In the genomic region with DNA sequence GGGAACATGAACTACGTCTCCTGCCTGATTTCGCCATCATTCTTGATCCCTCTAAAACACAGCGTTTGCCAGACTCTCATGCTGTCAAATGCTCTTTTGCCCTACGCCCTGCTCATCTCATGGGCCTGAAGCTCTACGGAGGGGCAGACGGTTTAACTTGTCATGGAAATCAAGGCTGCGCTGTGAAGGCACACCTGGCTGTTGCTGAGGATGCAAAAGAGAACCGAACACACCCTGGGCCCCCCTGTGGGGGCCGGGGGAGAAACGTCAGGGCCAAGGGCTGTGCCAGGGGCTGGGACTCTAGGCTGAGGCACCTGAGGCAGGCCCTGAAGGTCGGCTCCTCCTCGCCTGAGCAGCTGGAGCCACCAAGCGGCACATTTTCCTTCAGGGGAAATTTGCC, we compare ENCODE assay signal across 17 cellular contexts.
"Had no signal": no experiment of that assay in that cellular context is flagged by ENCODE, and none has a peak within 500 bp of the region (broad histone marks: within the 10 kb centered on the region; RNA-seq: fewer than 3 reads in every experiment).

No MANE protein-coding gene starts in this region.

- H3K27ac ChIP-seq: psoas muscle, right atrium auricular region, tibial nerve, uterus had no signal

- H3K27me3 ChIP-seq: right atrium auricular region, tibial nerve, uterus had no signal

- H3K4me3 Mint-ChIP-seq: activated CD4-positive, alpha-beta T cell treated with anti-CD3 and anti-CD28 coated beads for 36 hours; activated naive CD8-positive, alpha-beta T cell treated with anti-CD3 and anti-CD28 coated beads, Interleukin-2, amount 50 U/mL, for 24 hours; activated T-cell treated with anti-CD3 and anti-CD28 coated beads, Interleukin-2, amount 50 U/mL, for 4 hours; mesothelial cell of epicardium; naive thymus-derived CD8-positive, alpha-beta T cell; stimulated activated effector memory CD8-positive, alpha-beta T cell treated with anti-CD3 and anti-CD28 coated beads, Interleukin-12 subunit alpha, Interleukin-12 subunit beta, amount 100 ng/mL, for 72 hours; stimulated activated naive CD8-positive, alpha-beta T cell treated with anti-CD3 and anti-CD28 coated beads, Interleukin-15, amount 100 ng/mL, for 72 hours had no signal

- H3K36me3 ChIP-seq: right atrium auricular region, tibial nerve, uterus had no signal

- DNase-seq: activated CD4-positive, alpha-beta T cell treated with anti-CD3 and anti-CD28 coated beads for 36 hours; activated CD4-positive, alpha-beta T cell treated with anti-CD3 and anti-CD28 coated beads, Interleukin-2, amount 50 U/mL, for 48 hours; activated CD8-positive, alpha-beta memory T cell treated with anti-CD3 and anti-CD28 coated beads, Interleukin-2, amount 50 U/mL, for 48 hours; activated naive CD4-positive, alpha-beta T cell treated with anti-CD3 and anti-CD28 coated beads, Interleukin-2, amount 50 U/mL, for 16 hours; activated naive CD8-positive, alpha-beta T cell treated with anti-CD3 and anti-CD28 coated beads, Interleukin-2, amount 50 U/mL, for 24 hours; activated T-cell treated with anti-CD3 and anti-CD28 coated beads, Interleukin-2, amount 50 U/mL, for 4 hours; naive thymus-derived CD8-positive, alpha-beta T cell; psoas muscle; stimulated activated CD4-positive, alpha-beta T cell treated with anti-CD3 and anti-CD28 coated beads, Interleukin-2, amount 100 ng/mL, for 24 hours; stimulated activated naive CD8-positive, alpha-beta T cell treated with anti-CD3 and anti-CD28 coated beads, Interleukin-15, amount 100 ng/mL, for 72 hours; T-helper 9 cell; uterus had no signal

- H3K9me3 ChIP-seq: psoas muscle, uterus had no signal

- H3K9me3 Mint-ChIP-seq: activated naive CD8-positive, alpha-beta T cell treated with anti-CD3 and anti-CD28 coated beads, Interleukin-2, amount 50 U/mL, for 24 hours had no signal

- H3K36me3 Mint-ChIP-seq: mesothelial cell of epicardium; naive thymus-derived CD8-positive, alpha-beta T cell; stimulated activated effector memory CD8-positive, alpha-beta T cell treated with anti-CD3 and anti-CD28 coated beads, Interleukin-12 subunit alpha, Interleukin-12 subunit beta, amount 100 ng/mL, for 72 hours had no signal

- H3K27ac Mint-ChIP-seq: activated CD4-positive, alpha-beta T cell treated with anti-CD3 and anti-CD28 coated beads for 36 hours; activated naive CD8-positive, alpha-beta T cell treated with anti-CD3 and anti-CD28 coated beads, Interleukin-2, amount 50 U/mL, for 24 hours; mesothelial cell of epicardium; naive thymus-derived CD8-positive, alpha-beta T cell; stimulated activated effector memory CD8-positive, alpha-beta T cell treated with anti-CD3 and anti-CD28 coated beads, Interleukin-12 subunit alpha, Interleukin-12 subunit beta, amount 100 ng/mL, for 72 hours had no signal

- H3K4me1 ChIP-seq: psoas muscle, right atrium auricular region, uterus had no signal

- H3K4me1 Mint-ChIP-seq: activated CD4-positive, alpha-beta T cell treated with anti-CD3 and anti-CD28 coated beads for 36 hours; activated naive CD8-positive, alpha-beta T cell treated with anti-CD3 and anti-CD28 coated beads, Interleukin-2, amount 50 U/mL, for 24 hours; stimulated activated effector memory CD8-positive, alpha-beta T cell treated with anti-CD3 and anti-CD28 coated beads, Interleukin-12 subunit alpha, Interleukin-12 subunit beta, amount 100 ng/mL, for 72 hours; stimulated activated naive CD8-positive, alpha-beta T cell treated with anti-CD3 and anti-CD28 coated beads, Interleukin-15, amount 100 ng/mL, for 72 hours had no signal

- ATAC-seq: activated CD4-positive, alpha-beta T cell treated with anti-CD3 and anti-CD28 coated beads for 36 hours; activated naive CD8-positive, alpha-beta T cell treated with anti-CD3 and anti-CD28 coated beads, Interleukin-2, amount 50 U/mL, for 24 hours; activated T-cell treated with anti-CD3 and anti-CD28 coated beads, Interleukin-2, amount 50 U/mL, for 4 hours; left lobe of liver; naive thymus-derived CD8-positive, alpha-beta T cell; psoas muscle; stimulated activated effector memory CD8-positive, alpha-beta T cell treated with anti-CD3 and anti-CD28 coated beads, Interleukin-12 subunit alpha, Interleukin-12 subunit beta, amount 100 ng/mL, for 72 hours; stimulated activated naive CD8-positive, alpha-beta T cell treated with anti-CD3 and anti-CD28 coated beads, Interleukin-15, amount 100 ng/mL, for 72 hours had no signal

- H3K4me3 ChIP-seq: psoas muscle, right atrium auricular region, tibial nerve, uterus had no signal
